Comparison of ENCODE assay signal across 11 cellular contexts in the genomic region with DNA sequence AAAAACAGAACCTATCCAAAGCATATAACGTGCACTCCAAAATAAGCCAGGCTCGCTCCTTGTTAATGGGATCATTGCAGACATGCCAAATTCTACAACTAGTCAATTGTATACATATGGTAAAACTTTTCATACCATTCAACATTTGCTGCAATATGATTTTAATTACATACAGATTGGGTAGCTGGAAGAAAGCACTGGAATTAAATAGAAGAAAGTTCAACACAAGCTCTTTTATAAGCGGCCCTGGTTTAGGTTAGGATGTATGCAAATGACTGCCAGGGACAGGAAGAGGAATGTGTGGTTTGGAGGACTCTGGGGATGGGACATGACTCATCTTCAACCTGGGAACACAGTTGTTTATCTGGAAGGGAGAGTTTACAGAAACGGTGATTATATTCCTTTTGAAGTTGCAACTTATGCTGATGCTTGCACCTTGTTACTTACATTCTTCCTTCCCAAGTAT.
DNase-seq lines count a peak whose midpoint lies in the region; ATAC-seq lines count a peak whose summit lies in the region.
"Had no signal": no experiment of that assay in that cellular context is flagged by ENCODE, and none has a peak within 500 bp of the region (broad histone marks: within the 10 kb centered on the region; RNA-seq: fewer than 3 reads in every experiment).

No MANE protein-coding gene starts in this region.

- H3K9me3 ChIP-seq in adipocyte (ENCODE audit: control insufficient read depth, low read length), result no peaks in the 10 kb centered on the region
- H3K9me3 ChIP-seq in iPS-20b (ENCODE audit: insufficient read depth, low read depth, low read length), result no peaks in the 10 kb centered on the region
- H3K9me3 ChIP-seq: upper lobe of left lung had no signal

- H3K36me3 Mint-ChIP-seq in activated T-helper 2 cell treated with anti-CD3 and anti-CD28 coated beads, Interferon-gamma antibody, Interleukin-2, Interleukin-4, amounts not matched to agents 10 μg/mL and 5 μg/mL and 100 μg/mL, durations not matched to agents 14 hours and 24 hours and 36 hours (ENCODE audit: low read depth), result no peaks in the 10 kb centered on the region
- H3K36me3 Mint-ChIP-seq: CD8-positive, alpha-beta T cell had no signal

- in situ Hi-C loops in ACHN (cut with HindIII; ENCODE audit: low pct_ligation_motif_present, low pct_unique_long_range_greater_than_20kb, low sequenced_read_pairs), result no loop called here

- peak; percentile 31 for DNase-seq in ACHN
- DNase-seq in HPDE6-E6E7 (ENCODE audit: extremely low spot score), result peak; percentile 23
- peak; percentile 85 for DNase-seq in adipocyte (ENCODE audit: low read depth)
- no peak for DNase-seq in NCI-H1105 treated with DMSO at 0.1 percent for 48 hours (lab: John Stamatoyannopoulos, UW)
- no peak for DNase-seq in stimulated activated CD4-positive, alpha-beta T cell treated with anti-CD3 and anti-CD28 coated beads, Interleukin-4, amount 100 ng/mL, for 24 hours
- no peak for DNase-seq in activated T-helper 2 cell treated with anti-CD3 and anti-CD28 coated beads, Interferon-gamma antibody, Interleukin-2, Interleukin-4, amounts not matched to agents 10 μg/mL and 5 μg/mL and 100 μg/mL, durations not matched to agents 14 hours and 24 hours and 36 hours (ENCODE audit: low spot score)
- DNase-seq: CD8-positive, alpha-beta T cell; upper lobe of left lung had no signal

- intact Hi-C loops in activated T-helper 2 cell treated with anti-CD3 and anti-CD28 coated beads, Interferon-gamma antibody, Interleukin-2, Interleukin-4, amounts not matched to agents 10 μg/mL and 5 μg/mL and 100 μg/mL, durations not matched to agents 14 hours and 24 hours and 36 hours (cut with micrococcal nuclease), result no loop called here

- H3K27me3 ChIP-seq in adipocyte (replicated peaks; ENCODE audit: control insufficient read depth, insufficient read depth, low read length) (no peaks in the 10 kb centered on the region), iPS-20b (ENCODE audit: insufficient read depth, low read length) (no peaks in the 10 kb centered on the region)
- H3K27me3 ChIP-seq: upper lobe of left lung had no signal

- no peaks in the 10 kb centered on the region for H3K27me3 Mint-ChIP-seq in activated T-helper 2 cell treated with anti-CD3 and anti-CD28 coated beads, Interferon-gamma antibody, Interleukin-2, Interleukin-4, amounts not matched to agents 10 μg/mL and 5 μg/mL and 100 μg/mL, durations not matched to agents 14 hours and 24 hours and 36 hours (ENCODE audit: low read depth)

- peaks cover 13% of the 10 kb centered on the region for H3K4me1 Mint-ChIP-seq in activated T-helper 2 cell treated with anti-CD3 and anti-CD28 coated beads, Interferon-gamma antibody, Interleukin-2, Interleukin-4, amounts not matched to agents 10 μg/mL and 5 μg/mL and 100 μg/mL, durations not matched to agents 14 hours and 24 hours and 36 hours (ENCODE audit: low read depth)

- no peak overlapping the region for H3K27ac Mint-ChIP-seq in activated T-helper 2 cell treated with anti-CD3 and anti-CD28 coated beads, Interferon-gamma antibody, Interleukin-2, Interleukin-4, amounts not matched to agents 10 μg/mL and 5 μg/mL and 100 μg/mL, durations not matched to agents 14 hours and 24 hours and 36 hours
- H3K27ac Mint-ChIP-seq: CD8-positive, alpha-beta T cell had no signal

- H3K9ac ChIP-seq in adipocyte (ENCODE audit: low read length) (no peak overlapping the region), iPS-20b (ENCODE audit: low read depth, low read length) (no peak overlapping the region; the same call in 1 of the 2 replicates)

- ATAC-seq in HG03378 (IDR thresholded peaks at IDR 0.05; ENCODE audit: unreplicated experiment), result no peak
- ATAC-seq: CD8-positive, alpha-beta T cell had no signal

- no peaks in the 10 kb centered on the region for H3K36me3 ChIP-seq in adipocyte (ENCODE audit: control insufficient read depth, insufficient read depth, low read length, severe bottlenecking)
- H3K36me3 ChIP-seq in iPS-20b (ENCODE audit: insufficient read depth, low read depth, low read length), result no peaks in the 10 kb centered on the region
- H3K36me3 ChIP-seq: upper lobe of left lung had no signal

- no peak overlapping the region for H3K27ac ChIP-seq in iPS-20b (ENCODE audit: low read length)
- H3K27ac ChIP-seq: upper lobe of left lung had no signal

- no peak overlapping the region for H3K4me3 Mint-ChIP-seq in activated T-helper 2 cell treated with anti-CD3 and anti-CD28 coated beads, Interferon-gamma antibody, Interleukin-2, Interleukin-4, amounts not matched to agents 10 μg/mL and 5 μg/mL and 100 μg/mL, durations not matched to agents 14 hours and 24 hours and 36 hours (ENCODE audit: low read depth)
- H3K4me3 Mint-ChIP-seq: CD8-positive, alpha-beta T cell had no signal

- H3K4me1 ChIP-seq in adipocyte (ENCODE audit: control insufficient read depth, insufficient read depth, low read length), result peaks cover 24% of the 10 kb centered on the region
- peaks cover 22% of the 10 kb centered on the region for H3K4me1 ChIP-seq in iPS-20b (ENCODE audit: insufficient read depth, low read length)
- H3K4me1 ChIP-seq: upper lobe of left lung had no signal

- no peak overlapping the region for H3K4me3 ChIP-seq in adipocyte (ENCODE audit: low read length)
- H3K4me3 ChIP-seq in iPS-20b (ENCODE audit: low read length), result peak overlapping the region; percentile 28
- H3K4me3 ChIP-seq: lung, upper lobe of left lung had no signal

- no peaks in the 10 kb centered on the region for H3K9me3 Mint-ChIP-seq in activated T-helper 2 cell treated with anti-CD3 and anti-CD28 coated beads, Interferon-gamma antibody, Interleukin-2, Interleukin-4, amounts not matched to agents 10 μg/mL and 5 μg/mL and 100 μg/mL, durations not matched to agents 14 hours and 24 hours and 36 hours
- H3K9me3 Mint-ChIP-seq: CD8-positive, alpha-beta T cell had no signal

Comparison
In these comparisons a context has a peak if more than half of its experiments do, and no peak if none do; other contexts are left out.
1. DNase-seq: peak in ACHN (single experiment), HPDE6-E6E7 (single experiment) and adipocyte (single experiment); none in NCI-H1105 treated with DMSO at 0.1 percent for 48 hours (single experiment), stimulated activated CD4-positive, alpha-beta T cell treated with anti-CD3 and anti-CD28 coated beads, Interleukin-4, amount 100 ng/mL, for 24 hours (single experiment) and activated T-helper 2 cell treated with anti-CD3 and anti-CD28 coated beads, Interferon-gamma antibody, Interleukin-2, Interleukin-4, amounts not matched to agents 10 μg/mL and 5 μg/mL and 100 μg/mL, durations not matched to agents 14 hours and 24 hours and 36 hours (single experiment).